Comparison of ENCODE assay signal across 32 cellular contexts in genomic region chr1:174244017-174244416, GRCh38.
"Had no signal": no experiment of that assay in that cellular context is flagged by ENCODE, and none has a peak within 500 bp of the region (broad histone marks: within the 10 kb centered on the region; RNA-seq: fewer than 3 reads in every experiment).

No MANE protein-coding gene starts in this region.

- H3K4me3 Mint-ChIP-seq: activated CD4-positive, alpha-beta memory T cell treated with anti-CD3 and anti-CD28 coated beads for 36 hours; activated CD4-positive, alpha-beta T cell treated with anti-CD3 and anti-CD28 coated beads for 36 hours; activated CD4-positive, alpha-beta T cell treated with anti-CD3 and anti-CD28 coated beads, Interleukin-2, amount 10 ng/mL, durations not matched to agents 24 days and 14 days; activated CD8-positive, alpha-beta memory T cell treated with anti-CD3 and anti-CD28 coated beads, Interleukin-2, amount 10 ng/mL, durations not matched to agents 7 days and 5 days; activated CD8-positive, alpha-beta T cell treated with anti-CD3 and anti-CD28 coated beads, Interleukin-2, amount 10 ng/mL, durations not matched to agents 7 days and 5 days; activated naive CD4-positive, alpha-beta T cell treated with anti-CD3 and anti-CD28 coated beads for 36 hours; activated naive CD4-positive, alpha-beta T cell treated with anti-CD3 and anti-CD28 coated beads, Interleukin-2, amount 50 U/mL, for 24 hours; activated naive CD8-positive, alpha-beta T cell treated with anti-CD3 and anti-CD28 coated beads for 36 hours; activated naive CD8-positive, alpha-beta T cell treated with anti-CD3 and anti-CD28 coated beads, Interleukin-2, amount 50 U/mL, for 24 hours; activated T-helper 1 cell treated with anti-CD3 and anti-CD28 coated beads, Interleukin-12 subunit alpha, Interleukin-12 subunit beta, Interleukin-2, Interleukin-4 antibody, amounts not matched to agents 30 ng/mL and 10 ng/mL and 1 ng/mL, durations not matched to agents 14 hours and 24 hours and 36 hours; dendritic cell treated with granulocyte-macrophage colony-stimulating factor and Interleukin-4, amounts not matched to agents 40 ng/mL and 50 ng/mL, for 4 days; endodermal cell had no signal

- H3K4me1 Mint-ChIP-seq: activated CD4-positive, alpha-beta T cell treated with anti-CD3 and anti-CD28 coated beads for 36 hours; activated CD4-positive, alpha-beta T cell treated with anti-CD3 and anti-CD28 coated beads, Interleukin-2, amount 10 ng/mL, durations not matched to agents 24 days and 14 days; activated naive CD4-positive, alpha-beta T cell treated with anti-CD3 and anti-CD28 coated beads, Interleukin-2, amount 50 U/mL, for 24 hours; activated naive CD8-positive, alpha-beta T cell treated with anti-CD3 and anti-CD28 coated beads for 36 hours had no signal

- H3K27ac ChIP-seq: adrenal gland, body of pancreas, coronary artery had no signal

- H3K4me1 ChIP-seq: adrenal gland, body of pancreas had no signal

- ATAC-seq: activated CD4-positive, alpha-beta T cell treated with anti-CD3 and anti-CD28 coated beads for 36 hours; activated CD8-positive, alpha-beta memory T cell treated with anti-CD3 and anti-CD28 coated beads, Interleukin-2, amount 10 ng/mL, durations not matched to agents 7 days and 5 days; activated CD8-positive, alpha-beta T cell treated with anti-CD3 and anti-CD28 coated beads, Interleukin-2, amount 10 ng/mL, durations not matched to agents 7 days and 5 days; activated naive CD8-positive, alpha-beta T cell treated with anti-CD3 and anti-CD28 coated beads, Interleukin-2, amount 50 U/mL, for 24 hours; body of pancreas; esophagus mucosa had no signal

- DNase-seq: activated CD4-positive, alpha-beta memory T cell treated with anti-CD3 and anti-CD28 coated beads for 36 hours; activated CD4-positive, alpha-beta T cell treated with anti-CD3 and anti-CD28 coated beads for 36 hours; activated CD4-positive, alpha-beta T cell treated with anti-CD3 and anti-CD28 coated beads, Interleukin-2, amount 10 ng/mL, durations not matched to agents 24 days and 14 days; activated CD4-positive, CD25-positive, alpha-beta regulatory T cell; activated CD4-positive, CD25-positive, alpha-beta regulatory T cell treated with anti-CD3 and anti-CD28 coated beads, Interleukin-2, amount 50 U/mL, for 72 hours; activated CD8-positive, alpha-beta memory T cell treated with anti-CD3 and anti-CD28 coated beads, Interleukin-2, amount 10 ng/mL, durations not matched to agents 7 days and 5 days; activated CD8-positive, alpha-beta memory T cell treated with anti-CD3 and anti-CD28 coated beads, Interleukin-2, amount 50 U/mL, for 4 hours; activated CD8-positive, alpha-beta T cell treated with anti-CD3 and anti-CD28 coated beads, Interleukin-2, amount 10 ng/mL, durations not matched to agents 7 days and 5 days; activated effector memory CD4-positive, alpha-beta T cell treated with anti-CD3 and anti-CD28 coated beads, Interleukin-2, amount 50 U/mL, for 16 hours; activated naive CD4-positive, alpha-beta T cell treated with anti-CD3 and anti-CD28 coated beads for 36 hours; activated naive CD8-positive, alpha-beta T cell treated with anti-CD3 and anti-CD28 coated beads for 36 hours; activated naive CD8-positive, alpha-beta T cell treated with anti-CD3 and anti-CD28 coated beads, Interleukin-2, amount 50 U/mL, for 24 hours; activated T-cell treated with anti-CD3 and anti-CD28 coated beads, Interleukin-2, amount 50 U/mL, for 1 hour; activated T-cell treated with anti-CD3 and anti-CD28 coated beads, Interleukin-2, amount 50 U/mL, for 48 hours; adrenal gland; amygdala; aorta; body of pancreas; central memory CD4-positive, alpha-beta T cell; cerebellar nuclear complex; dorsolateral prefrontal cortex; effector memory CD4-positive, alpha-beta T cell; endodermal cell; foreskin fibroblast; T-helper 1 cell; T-helper 2 cell had no signal

- H3K27me3 Mint-ChIP-seq: activated CD4-positive, alpha-beta memory T cell treated with anti-CD3 and anti-CD28 coated beads for 36 hours; activated CD4-positive, alpha-beta T cell treated with anti-CD3 and anti-CD28 coated beads for 36 hours; activated CD4-positive, alpha-beta T cell treated with anti-CD3 and anti-CD28 coated beads, Interleukin-2, amount 10 ng/mL, durations not matched to agents 24 days and 14 days; activated CD8-positive, alpha-beta memory T cell treated with anti-CD3 and anti-CD28 coated beads, Interleukin-2, amount 10 ng/mL, durations not matched to agents 7 days and 5 days; activated naive CD4-positive, alpha-beta T cell treated with anti-CD3 and anti-CD28 coated beads, Interleukin-2, amount 50 U/mL, for 24 hours; activated naive CD8-positive, alpha-beta T cell treated with anti-CD3 and anti-CD28 coated beads for 36 hours; activated naive CD8-positive, alpha-beta T cell treated with anti-CD3 and anti-CD28 coated beads, Interleukin-2, amount 50 U/mL, for 24 hours; dendritic cell treated with granulocyte-macrophage colony-stimulating factor and Interleukin-4, amounts not matched to agents 40 ng/mL and 50 ng/mL, for 4 days had no signal

- H3K36me3 ChIP-seq: adrenal gland had no signal

- H3K27ac Mint-ChIP-seq: activated CD4-positive, alpha-beta memory T cell treated with anti-CD3 and anti-CD28 coated beads for 36 hours; activated CD4-positive, alpha-beta T cell treated with anti-CD3 and anti-CD28 coated beads for 36 hours; activated CD4-positive, alpha-beta T cell treated with anti-CD3 and anti-CD28 coated beads, Interleukin-2, amount 10 ng/mL, durations not matched to agents 24 days and 14 days; activated CD8-positive, alpha-beta memory T cell treated with anti-CD3 and anti-CD28 coated beads, Interleukin-2, amount 10 ng/mL, durations not matched to agents 7 days and 5 days; activated CD8-positive, alpha-beta T cell treated with anti-CD3 and anti-CD28 coated beads, Interleukin-2, amount 10 ng/mL, durations not matched to agents 7 days and 5 days; activated naive CD4-positive, alpha-beta T cell treated with anti-CD3 and anti-CD28 coated beads for 36 hours; activated naive CD4-positive, alpha-beta T cell treated with anti-CD3 and anti-CD28 coated beads, Interleukin-2, amount 50 U/mL, for 24 hours; activated naive CD8-positive, alpha-beta T cell treated with anti-CD3 and anti-CD28 coated beads for 36 hours; activated naive CD8-positive, alpha-beta T cell treated with anti-CD3 and anti-CD28 coated beads, Interleukin-2, amount 50 U/mL, for 24 hours; activated T-helper 1 cell treated with anti-CD3 and anti-CD28 coated beads, Interleukin-12 subunit alpha, Interleukin-12 subunit beta, Interleukin-2, Interleukin-4 antibody, amounts not matched to agents 30 ng/mL and 10 ng/mL and 1 ng/mL, durations not matched to agents 14 hours and 24 hours and 36 hours; activated T-helper 2 cell treated with anti-CD3 and anti-CD28 coated beads, Interferon-gamma antibody, Interleukin-2, Interleukin-4, amounts not matched to agents 10 μg/mL and 5 μg/mL and 100 μg/mL, durations not matched to agents 14 hours and 24 hours and 36 hours; dendritic cell treated with granulocyte-macrophage colony-stimulating factor and Interleukin-4, amounts not matched to agents 40 ng/mL and 50 ng/mL, for 4 days; endodermal cell had no signal

- H3K4me3 ChIP-seq: adrenal gland, body of pancreas, coronary artery, dorsolateral prefrontal cortex had no signal

- H3K9me3 ChIP-seq: adrenal gland, body of pancreas had no signal

- H3K27me3 ChIP-seq: adrenal gland, body of pancreas, dorsolateral prefrontal cortex had no signal
